ENCODE assay signal across 23 cellular contexts in genomic region chr5:58358436-58358835, GRCh38.
"Had no signal": no experiment of that assay in that cellular context is flagged by ENCODE, and none has a peak within 500 bp of the region (broad histone marks: within the 10 kb centered on the region; RNA-seq: fewer than 3 reads in every experiment).

No MANE protein-coding gene starts in this region.

- H3K36me3 Mint-ChIP-seq: natural killer cell; stimulated activated effector memory CD8-positive, alpha-beta T cell treated with anti-CD3 and anti-CD28 coated beads, Interleukin-12 subunit alpha, Interleukin-12 subunit beta, amount 100 ng/mL, for 72 hours had no signal

- H3K4me1 ChIP-seq: foreskin keratinocyte, tibial artery had no signal

- H3K9me3 Mint-ChIP-seq: activated CD4-positive, alpha-beta memory T cell treated with anti-CD3 and anti-CD28 coated beads, Interleukin-2, amount 10 ng/mL, durations not matched to agents 7 days and 5 days; activated CD4-positive, alpha-beta T cell treated with anti-CD3 and anti-CD28 coated beads, Interleukin-2, amount 10 ng/mL, durations not matched to agents 24 days and 14 days; activated naive CD4-positive, alpha-beta T cell treated with anti-CD3 and anti-CD28 coated beads for 36 hours; activated T-cell treated with anti-CD3 and anti-CD28 coated beads, Interleukin-2, amount 50 U/mL, for 72 hours; endodermal cell; natural killer cell; stimulated activated effector memory CD8-positive, alpha-beta T cell treated with anti-CD3 and anti-CD28 coated beads, Interleukin-12 subunit alpha, Interleukin-12 subunit beta, amount 100 ng/mL, for 72 hours; stimulated activated naive CD8-positive, alpha-beta T cell treated with anti-CD3 and anti-CD28 coated beads, Interleukin-15, amount 100 ng/mL, for 72 hours; T-helper 2 cell treated with Interferon-gamma antibody and Interleukin-4, amounts not matched to agents 5 μg/mL and 100 μg/mL, for 36 hours had no signal

- H3K36me3 ChIP-seq: cardiac muscle cell, tibial artery had no signal

- H3K27me3 Mint-ChIP-seq: activated CD4-positive, alpha-beta memory T cell treated with anti-CD3 and anti-CD28 coated beads, Interleukin-2, amount 10 ng/mL, durations not matched to agents 7 days and 5 days; activated CD4-positive, alpha-beta T cell treated with anti-CD3 and anti-CD28 coated beads, Interleukin-2, amount 10 ng/mL, durations not matched to agents 24 days and 14 days; stimulated activated naive CD8-positive, alpha-beta T cell treated with anti-CD3 and anti-CD28 coated beads, Interleukin-15, amount 100 ng/mL, for 72 hours had no signal

- H3K9me3 ChIP-seq: tibial artery had no signal

- ATAC-seq: activated CD4-positive, CD25-positive, alpha-beta regulatory T cell treated with anti-CD3 and anti-CD28 coated beads, Interleukin-2, amount 50 U/mL, for 24 hours; activated T-cell treated with anti-CD3 and anti-CD28 coated beads, Interleukin-2, amount 50 U/mL, for 72 hours; foreskin keratinocyte; left ventricle myocardium superior; natural killer cell; sciatic nerve; stimulated activated effector memory CD8-positive, alpha-beta T cell treated with anti-CD3 and anti-CD28 coated beads, Interleukin-12 subunit alpha, Interleukin-12 subunit beta, amount 100 ng/mL, for 72 hours; stimulated activated naive CD8-positive, alpha-beta T cell treated with anti-CD3 and anti-CD28 coated beads, Interleukin-15, amount 100 ng/mL, for 72 hours had no signal

- H3K27ac ChIP-seq: cardiac muscle cell, epithelial cell of prostate, foreskin keratinocyte, tibial artery, VCaP had no signal

- H3K27me3 ChIP-seq: cardiac muscle cell, foreskin keratinocyte, tibial artery had no signal

- H3K4me3 ChIP-seq: cardiac muscle cell, tibial artery had no signal

- H3K27ac Mint-ChIP-seq: activated CD4-positive, alpha-beta memory T cell treated with anti-CD3 and anti-CD28 coated beads, Interleukin-2, amount 10 ng/mL, durations not matched to agents 7 days and 5 days; activated CD4-positive, alpha-beta T cell treated with anti-CD3 and anti-CD28 coated beads, Interleukin-2, amount 10 ng/mL, durations not matched to agents 24 days and 14 days; activated naive CD4-positive, alpha-beta T cell treated with anti-CD3 and anti-CD28 coated beads for 36 hours; activated T-cell treated with anti-CD3 and anti-CD28 coated beads, Interleukin-2, amount 50 U/mL, for 72 hours; endodermal cell; natural killer cell; stimulated activated effector memory CD8-positive, alpha-beta T cell treated with anti-CD3 and anti-CD28 coated beads, Interleukin-12 subunit alpha, Interleukin-12 subunit beta, amount 100 ng/mL, for 72 hours; stimulated activated naive CD8-positive, alpha-beta T cell treated with anti-CD3 and anti-CD28 coated beads, Interleukin-15, amount 100 ng/mL, for 72 hours; T-helper 2 cell treated with Interferon-gamma antibody and Interleukin-4, amounts not matched to agents 5 μg/mL and 100 μg/mL, for 36 hours had no signal

- H3K4me1 Mint-ChIP-seq: activated CD4-positive, alpha-beta memory T cell treated with anti-CD3 and anti-CD28 coated beads, Interleukin-2, amount 10 ng/mL, durations not matched to agents 7 days and 5 days; activated CD4-positive, alpha-beta T cell treated with anti-CD3 and anti-CD28 coated beads, Interleukin-2, amount 10 ng/mL, durations not matched to agents 24 days and 14 days; natural killer cell; stimulated activated effector memory CD8-positive, alpha-beta T cell treated with anti-CD3 and anti-CD28 coated beads, Interleukin-12 subunit alpha, Interleukin-12 subunit beta, amount 100 ng/mL, for 72 hours; stimulated activated naive CD8-positive, alpha-beta T cell treated with anti-CD3 and anti-CD28 coated beads, Interleukin-15, amount 100 ng/mL, for 72 hours had no signal

- H3K4me3 Mint-ChIP-seq: activated CD4-positive, alpha-beta memory T cell treated with anti-CD3 and anti-CD28 coated beads, Interleukin-2, amount 10 ng/mL, durations not matched to agents 7 days and 5 days; activated CD4-positive, alpha-beta T cell treated with anti-CD3 and anti-CD28 coated beads, Interleukin-2, amount 10 ng/mL, durations not matched to agents 24 days and 14 days; activated naive CD4-positive, alpha-beta T cell treated with anti-CD3 and anti-CD28 coated beads for 36 hours; activated T-cell treated with anti-CD3 and anti-CD28 coated beads, Interleukin-2, amount 50 U/mL, for 72 hours; endodermal cell; natural killer cell; stimulated activated effector memory CD8-positive, alpha-beta T cell treated with anti-CD3 and anti-CD28 coated beads, Interleukin-12 subunit alpha, Interleukin-12 subunit beta, amount 100 ng/mL, for 72 hours; stimulated activated naive CD8-positive, alpha-beta T cell treated with anti-CD3 and anti-CD28 coated beads, Interleukin-15, amount 100 ng/mL, for 72 hours; T-helper 2 cell treated with Interferon-gamma antibody and Interleukin-4, amounts not matched to agents 5 μg/mL and 100 μg/mL, for 36 hours had no signal

- DNase-seq: activated CD4-positive, alpha-beta memory T cell treated with anti-CD3 and anti-CD28 coated beads, Interleukin-2, amount 10 ng/mL, durations not matched to agents 7 days and 5 days; activated CD4-positive, alpha-beta T cell treated with anti-CD3 and anti-CD28 coated beads, Interleukin-2, amount 10 ng/mL, durations not matched to agents 24 days and 14 days; activated effector memory CD4-positive, alpha-beta T cell treated with Interleukin-2 at 50 U/mL for 16 hours; activated naive CD4-positive, alpha-beta T cell treated with anti-CD3 and anti-CD28 coated beads for 36 hours; activated T-cell treated with anti-CD3 and anti-CD28 coated beads, Interleukin-2, amount 50 U/mL, for 72 hours; cortex of kidney; endodermal cell; foreskin keratinocyte; left ventricle myocardium superior; mammary epithelial cell; midbrain; natural killer cell; small intestine; stimulated activated CD4-positive, alpha-beta T cell treated with anti-CD3 and anti-CD28 coated beads, Interleukin-2, amount 100 ng/mL, for 24 hours; stimulated activated naive CD8-positive, alpha-beta T cell treated with anti-CD3 and anti-CD28 coated beads, Interleukin-15, amount 100 ng/mL, for 72 hours; tibial artery had no signal
